Comparison of ENCODE assay signal across 19 cellular contexts in the genomic region with DNA sequence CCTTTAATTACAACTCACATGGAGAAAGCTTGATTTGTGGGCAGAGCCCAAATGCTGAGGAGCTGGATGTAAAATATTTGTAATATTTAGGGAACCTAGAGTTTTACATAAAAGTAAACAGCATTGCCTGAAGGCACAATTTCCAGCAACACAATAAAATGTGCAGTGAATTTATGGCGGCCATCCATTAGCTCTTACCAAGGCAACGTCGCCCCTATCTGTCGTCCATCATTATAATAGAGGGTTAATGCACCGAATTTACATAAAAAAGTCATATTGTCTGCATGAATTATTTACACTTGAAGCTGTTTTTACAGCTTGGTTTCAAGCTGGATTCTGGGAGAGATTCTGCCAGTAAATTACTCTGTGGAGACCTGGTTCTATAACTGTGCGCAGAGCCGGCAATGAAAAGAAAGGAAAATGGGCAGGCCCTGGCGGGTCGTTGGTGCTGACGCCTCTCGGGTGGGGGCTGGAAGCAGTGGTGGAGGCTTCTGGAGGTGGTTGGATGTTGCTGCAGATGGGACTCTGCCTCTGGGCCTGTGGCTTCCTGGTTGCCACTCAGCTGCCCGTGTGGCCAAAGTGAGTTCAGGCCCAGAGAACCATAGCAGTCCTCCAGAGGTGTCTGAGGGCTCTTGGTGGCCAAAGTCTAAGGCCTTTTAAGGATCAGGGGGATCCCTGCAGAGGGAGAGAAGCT. TPM values are rescaled to one million over a fixed set of nuclear protein-coding genes. Genes with fewer than 3 reads are reported as not detected.
"Had no signal": no experiment of that assay in that cellular context is flagged by ENCODE, and none has a peak within 500 bp of the region (broad histone marks: within the 10 kb centered on the region; RNA-seq: fewer than 3 reads in every experiment).

No MANE protein-coding gene starts in this region.

- DNase-seq: activated CD4-positive, alpha-beta T cell treated with anti-CD3 and anti-CD28 coated beads, Interleukin-2, amount 50 U/mL, for 48 hours; activated T-cell treated with anti-CD3 and anti-CD28 coated beads for 4 hours; amniotic stem cell; dorsolateral prefrontal cortex; erythroblast; foreskin melanocyte; glutamatergic neuron; stimulated activated CD4-positive, alpha-beta T cell treated with anti-CD3 and anti-CD28 coated beads, Interleukin-4, amount 100 ng/mL, for 24 hours; testis; upper lobe of left lung had no signal

- H3K4me2 ChIP-seq: neural progenitor cell, smooth muscle cell had no signal

- H3K4me3 ChIP-seq: dorsolateral prefrontal cortex, lung, neural progenitor cell, smooth muscle cell, testis, upper lobe of left lung had no signal

- H3K4me1 ChIP-seq: testis, upper lobe of left lung had no signal

- H3K4me1 Mint-ChIP-seq: stimulated activated effector memory CD8-positive, alpha-beta T cell treated with anti-CD3 and anti-CD28 coated beads, Interleukin-12 subunit alpha, Interleukin-12 subunit beta, amount 100 ng/mL, for 72 hours had no signal

- H3K36me3 ChIP-seq: neural progenitor cell, upper lobe of left lung had no signal

- ATAC-seq: left lobe of liver; sciatic nerve; stimulated activated effector memory CD8-positive, alpha-beta T cell treated with anti-CD3 and anti-CD28 coated beads, Interleukin-12 subunit alpha, Interleukin-12 subunit beta, amount 100 ng/mL, for 72 hours had no signal

- H3K9ac ChIP-seq: neural progenitor cell had no signal

- H3K36me3 Mint-ChIP-seq: activated naive CD8-positive, alpha-beta T cell; neural progenitor cell; stimulated activated effector memory CD8-positive, alpha-beta T cell treated with anti-CD3 and anti-CD28 coated beads, Interleukin-12 subunit alpha, Interleukin-12 subunit beta, amount 100 ng/mL, for 72 hours had no signal

- H3K27ac ChIP-seq: dorsolateral prefrontal cortex, neural progenitor cell, testis, upper lobe of left lung had no signal

- H3K9me3 ChIP-seq: testis, upper lobe of left lung had no signal

- H3K27me3 ChIP-seq: neural progenitor cell, testis, upper lobe of left lung had no signal

- H3K9me3 Mint-ChIP-seq: neural progenitor cell; stimulated activated effector memory CD8-positive, alpha-beta T cell treated with anti-CD3 and anti-CD28 coated beads, Interleukin-12 subunit alpha, Interleukin-12 subunit beta, amount 100 ng/mL, for 72 hours had no signal

- H3K27ac Mint-ChIP-seq: activated naive CD8-positive, alpha-beta T cell; neural progenitor cell; stimulated activated effector memory CD8-positive, alpha-beta T cell treated with anti-CD3 and anti-CD28 coated beads, Interleukin-12 subunit alpha, Interleukin-12 subunit beta, amount 100 ng/mL, for 72 hours had no signal

- H3K4me3 Mint-ChIP-seq: activated naive CD8-positive, alpha-beta T cell; neural progenitor cell; stimulated activated effector memory CD8-positive, alpha-beta T cell treated with anti-CD3 and anti-CD28 coated beads, Interleukin-12 subunit alpha, Interleukin-12 subunit beta, amount 100 ng/mL, for 72 hours had no signal

RNA-seq across cellular contexts. Expression of gene POU3F1, which starts 48.9 kb away (rescaled TPM):
- total RNA-seq: cardiac septum; smooth muscle cell; T-helper 2 cell treated with Interferon-gamma antibody and Interleukin-4, amounts not matched to agents 100 ng/mL and 5 ng/mL, for 36 hours had no signal
